10 cellular contexts compared by ENCODE assay signal in the genomic region with DNA sequence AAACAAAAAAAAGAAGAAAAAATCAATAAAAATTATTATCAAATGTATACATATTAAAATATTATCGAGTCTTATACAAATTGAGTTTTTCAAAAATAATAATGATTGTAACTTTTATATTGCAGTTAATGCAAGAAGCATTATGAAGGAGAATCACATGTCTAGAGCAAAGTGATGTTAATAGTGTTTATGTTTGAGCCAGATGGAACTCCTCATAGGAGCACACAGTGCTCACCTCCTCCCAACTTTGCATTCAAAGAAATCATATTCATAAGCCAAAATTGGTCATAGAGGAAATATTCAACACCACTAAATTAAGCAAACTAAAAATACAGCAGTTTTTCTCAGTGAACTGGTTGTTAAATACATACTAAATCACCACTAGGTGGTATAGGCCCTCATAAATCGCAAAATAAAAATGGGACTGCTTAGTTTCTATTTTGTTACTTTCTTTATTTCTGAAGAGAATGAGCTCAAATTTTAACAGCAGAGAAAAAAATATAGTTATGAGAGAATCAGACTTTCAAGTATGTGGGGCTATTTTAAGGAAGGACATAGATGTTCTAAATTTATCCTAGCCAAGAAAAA. TPM values are rescaled to one million over a fixed set of nuclear protein-coding genes. Genes with fewer than 3 reads are reported as not detected.
DNase-seq lines count a peak whose midpoint lies in the region; ATAC-seq, FAIRE-seq and TF ChIP-seq lines count a peak whose summit lies in the region.
"Not testable (repeated sequence)": the region's sequence is repeated elsewhere in the genome, so short reads cannot be mapped to it uniquely, and the experiment has no call there.
"Had no signal": no experiment of that assay in that cellular context is flagged by ENCODE, and none has a peak within 500 bp of the region (broad histone marks: within the 10 kb centered on the region; RNA-seq: fewer than 3 reads in every experiment).

No MANE protein-coding gene starts in this region.

- ATAC-seq in IMR-90 (ENCODE audit: low read depth) (peak; percentile 53), left ventricle myocardium superior (peak; percentile 52), pancreas (peak in 2 of 4 donors; percentile 25 to 41)
- not testable (repeated sequence) for ATAC-seq in activated CD8-positive, alpha-beta T cell treated with anti-CD3 and anti-CD28 coated beads for 36 hours

- H3K79me2 ChIP-seq in OCI-LY7 (ENCODE audit: insufficient read depth, low read depth, low read length): not testable (repeated sequence)

- POLR2A ChIA-PET in IMR-90 (lab: Charles Lee; ENCODE audit: unreplicated experiment); OCI-LY7 (lab: Charles Lee); activated CD8-positive, alpha-beta T cell treated with anti-CD3 and anti-CD28 coated beads for 36 hours (lab: Charles Lee): not testable (repeated sequence)

- intact Hi-C loops in IMR-90 (cut with micrococcal nuclease): loop anchor here (10.0 kb wide), 1 partner anchor 310 kb away; no protein-coding TSS in a partner anchor
- intact Hi-C loops in OCI-LY7 (cut with micrococcal nuclease; ENCODE audit: unreplicated experiment); activated CD8-positive, alpha-beta T cell treated with anti-CD3 and anti-CD28 coated beads for 36 hours (cut with micrococcal nuclease); left ventricle myocardium superior (cut with micrococcal nuclease); pancreas (cut with DNase I): not testable (repeated sequence)

- not testable (repeated sequence) for H3K36me3 ChIP-seq in IMR-90 (ENCODE audit: control insufficient read depth, insufficient read depth, low read length); OCI-LY7 (ENCODE audit: insufficient read depth, low read length); pancreas

- peaks cover 12% of the 10 kb centered on the region for H3K27me3 Mint-ChIP-seq in activated CD8-positive, alpha-beta T cell treated with anti-CD3 and anti-CD28 coated beads for 36 hours

- H3K9me2 ChIP-seq in OCI-LY7 (ENCODE audit: insufficient read depth, low read length): not testable (repeated sequence)

- H4K20me1 ChIP-seq in IMR-90 (ENCODE audit: insufficient read depth, low read length); OCI-LY7 (ENCODE audit: insufficient read depth, low read length): not testable (repeated sequence)

- TF ChIP-seq RAD21 in IMR-90 (IDR thresholded peaks at IDR 0.05; ENCODE audit: low read length): not testable (repeated sequence)

- H2AK5ac ChIP-seq in IMR-90 (ENCODE audit: low read depth, low read length): not testable (repeated sequence)

- H4K91ac ChIP-seq in IMR-90 (ENCODE audit: insufficient read depth, low read depth, low read length): not testable (repeated sequence)

- not testable (repeated sequence) for TF ChIP-seq POLR2A in IMR-90 (IDR thresholded peaks at IDR 0.05; ENCODE audit: low read depth, low read length)

- not testable (repeated sequence) for H3K36me3 Mint-ChIP-seq in activated CD8-positive, alpha-beta T cell treated with anti-CD3 and anti-CD28 coated beads for 36 hours (ENCODE audit: low read depth)

- not testable (repeated sequence) for H3K9me3 ChIP-seq in IMR-90 (ENCODE audit: control insufficient read depth, insufficient read depth, low read length); OCI-LY7 (ENCODE audit: low read length); pancreas

- not testable (repeated sequence) for H3K4me3 Mint-ChIP-seq in activated CD8-positive, alpha-beta T cell treated with anti-CD3 and anti-CD28 coated beads for 36 hours

- H3K9me3 Mint-ChIP-seq in activated CD8-positive, alpha-beta T cell treated with anti-CD3 and anti-CD28 coated beads for 36 hours: not testable (repeated sequence)

- FAIRE-seq in endometrium (lab: Jason Lieb, UNC) (peak; percentile 92), pancreas (lab: Jason Lieb, UNC) (peak; percentile 97)

- not testable (repeated sequence) for TF ChIP-seq CTCF in IMR-90 (conservative IDR thresholded peaks at IDR 0.05; ENCODE audit: low read depth, low read length); pancreas (IDR thresholded peaks at IDR 0.05)
- TF ChIP-seq CTCF in OCI-LY7 (conservative IDR thresholded peaks at IDR 0.05; ENCODE audit: low read length): peak; percentile 38; the same call in 1 of the 2 replicates
- peak; percentile 14 for TF ChIP-seq CTCF in activated CD8-positive, alpha-beta T cell treated with anti-CD3 and anti-CD28 coated beads for 36 hours (IDR thresholded peaks at IDR 0.05)

- not testable (repeated sequence) for H3K4me1 Mint-ChIP-seq in activated CD8-positive, alpha-beta T cell treated with anti-CD3 and anti-CD28 coated beads for 36 hours (ENCODE audit: low read depth)

- H3K79me1 ChIP-seq in IMR-90 (ENCODE audit: low read depth in 1 of 2, low read length in 2 of 2): not testable (repeated sequence)

- H2AFZ ChIP-seq in IMR-90 (replicated peaks; ENCODE audit: low read length, poor library complexity); OCI-LY7 (ENCODE audit: low read length): not testable (repeated sequence)

- not testable (repeated sequence) for H3K27ac Mint-ChIP-seq in activated CD8-positive, alpha-beta T cell treated with anti-CD3 and anti-CD28 coated beads for 36 hours

- not testable (repeated sequence) for H3K9me1 ChIP-seq in IMR-90 (ENCODE audit: insufficient read depth, low read length)

- H3K9ac ChIP-seq in IMR-90 (ENCODE audit: low read depth, low read length): not testable (repeated sequence)

- H3K18ac ChIP-seq in IMR-90 (ENCODE audit: low read depth, low read length): not testable (repeated sequence)

- H4K5ac ChIP-seq in IMR-90 (ENCODE audit: low read depth, low read length): not testable (repeated sequence)

- WGBS in IMR-90 (ENCODE audit: extremely low coverage in 2 of 2, insufficient read length in 1 of 2), 2 experiments: no CpG with 5 or more reads among the region's 2 CpGs
- 49 to 58% methylated on average over 2 of the region's 2 CpGs for WGBS in pancreas, 2 donors

- H3K4me1 ChIP-seq in IMR-90 (ENCODE audit: control insufficient read depth, insufficient read depth, low read length); OCI-LY7 (ENCODE audit: insufficient read depth, low read length, poor library complexity, severe bottlenecking); pancreas: not testable (repeated sequence)

- H2BK20ac ChIP-seq in IMR-90 (ENCODE audit: low read depth, low read length): not testable (repeated sequence)

- H4K8ac ChIP-seq in IMR-90 (ENCODE audit: low read depth in 2 of 2, low read length in 2 of 2): not testable (repeated sequence)

- H2AK9ac ChIP-seq in IMR-90 (replicated peaks; ENCODE audit: low read depth, low read length, poor library complexity): not testable (repeated sequence)

- not testable (repeated sequence) for H3K4ac ChIP-seq in IMR-90 (ENCODE audit: low read depth, low read length)

- not testable (repeated sequence) for H3K4me3 ChIP-seq in IMR-90 (ENCODE audit: insufficient read depth, low read depth, low read length); OCI-LY7 (ENCODE audit: low read depth, low read length, poor library complexity, severe bottlenecking); pancreas

- not testable (repeated sequence) for H3K23ac ChIP-seq in IMR-90 (ENCODE audit: low read depth, low read length)

- CTCF ChIA-PET in IMR-90 (lab: Yijun Ruan, JAX); OCI-LY7 (lab: Charles Lee; ENCODE audit: unreplicated experiment); activated CD8-positive, alpha-beta T cell treated with anti-CD3 and anti-CD28 coated beads for 36 hours (lab: Charles Lee): not testable (repeated sequence)

- not testable (repeated sequence) for H2BK5ac ChIP-seq in IMR-90 (ENCODE audit: low read depth, low read length, poor library complexity, severe bottlenecking)

- in situ Hi-C loops in IMR-90 (cut with MboI; ENCODE audit: low sequenced_read_pairs): not testable (repeated sequence)

- H3K4me2 ChIP-seq in IMR-90 (ENCODE audit: low read depth, low read length); OCI-LY7 (ENCODE audit: low read length): not testable (repeated sequence)

- BruUV-seq in IMR-90 (replicated peaks; lab: Mats Ljungman, UMichigan); OCI-LY7 (replicated peaks; lab: Mats Ljungman, UMichigan): not testable (repeated sequence)

- DNase-seq in DMS 273 (lab: John Stamatoyannopoulos, UW; ENCODE audit: unreplicated experiment): peak; percentile 8
- not testable (repeated sequence) for DNase-seq in IMR-90; OCI-LY7 (ENCODE audit: low spot score); activated CD8-positive, alpha-beta T cell treated with anti-CD3 and anti-CD28 coated beads for 36 hours; left ventricle myocardium superior; pancreas

- H3K27ac ChIP-seq in IMR-90 (ENCODE audit: insufficient read depth, low read length); OCI-LY7 (ENCODE audit: low read depth, low read length, poor library complexity, severe bottlenecking); pancreas: not testable (repeated sequence)

- H3K56ac ChIP-seq in IMR-90 (ENCODE audit: extremely low read depth, insufficient read depth, low read length): not testable (repeated sequence)

- H2BK15ac ChIP-seq in IMR-90 (ENCODE audit: low read depth, low read length): not testable (repeated sequence)

- H3K27me3 ChIP-seq in IMR-90 (ENCODE audit: control insufficient read depth, insufficient read depth, low read length); pancreas: not testable (repeated sequence)

- not testable (repeated sequence) for H2BK120ac ChIP-seq in IMR-90 (ENCODE audit: low read depth, low read length)

- dilution Hi-C loops in IMR-90 (cut with HindIII; ENCODE audit: low sequenced_read_pairs, unreplicated experiment): not testable (repeated sequence)

- not testable (repeated sequence) for H3K14ac ChIP-seq in IMR-90 (replicated peaks; ENCODE audit: low read depth, low read length)

RNA-seq across cellular contexts. Expression of gene SFTPD, which starts 34.4 kb away (rescaled TPM):
- not detected in 2 replicates for total RNA-seq in IMR-90 (2012; rRNA removed)
- not detected in 2 replicates for polyA plus RNA-seq in IMR-90 (2012; rRNA removed)
- not detected in 2 replicates for polyA plus RNA-seq in IMR-90 (2012; cell fraction: cytosol; rRNA removed)
- not detected in 2 replicates for polyA plus RNA-seq in IMR-90 (2012; cell fraction: nucleus; rRNA removed; ENCODE audit: low replicate concordance)
- not detected in 2 replicates for total RNA-seq in OCI-LY7 (2014; rRNA removed; shearing (Covaris generic))
- total RNA-seq in OCI-LY7 (2022): not detected in 2 replicates
- not detected for total RNA-seq in activated CD8-positive, alpha-beta T cell treated with anti-CD3 and anti-CD28 coated beads for 36 hours
- total RNA-seq in left ventricle myocardium superior: 0.69 TPM
- 1 to 10 TPM; 1.5 to 3.2 (median 2.1) TPM for total RNA-seq in pancreas
- polyA plus RNA-seq in pancreas: 1 to 10 TPM; 1.7 to 5.9 TPM
- total RNA-seq: activated T-helper 1 cell treated with anti-CD3 and anti-CD28 coated beads, Interleukin-12 subunit alpha, Interleukin-12 subunit beta, Interleukin-2, Interleukin-4 antibody, amounts not matched to agents 30 ng/mL and 10 ng/mL and 1 ng/mL, durations not matched to agents 14 hours and 24 hours and 36 hours; HT1080; natural killer cell treated with Interleukin-12 subunit alpha and Interleukin-12 subunit beta and Interleukin-15 and Interleukin-18, amount 100 ng/mL, for 72 hours had no signal
